Comparison of ENCODE assay signal across 1 cellular context in the genomic region with DNA sequence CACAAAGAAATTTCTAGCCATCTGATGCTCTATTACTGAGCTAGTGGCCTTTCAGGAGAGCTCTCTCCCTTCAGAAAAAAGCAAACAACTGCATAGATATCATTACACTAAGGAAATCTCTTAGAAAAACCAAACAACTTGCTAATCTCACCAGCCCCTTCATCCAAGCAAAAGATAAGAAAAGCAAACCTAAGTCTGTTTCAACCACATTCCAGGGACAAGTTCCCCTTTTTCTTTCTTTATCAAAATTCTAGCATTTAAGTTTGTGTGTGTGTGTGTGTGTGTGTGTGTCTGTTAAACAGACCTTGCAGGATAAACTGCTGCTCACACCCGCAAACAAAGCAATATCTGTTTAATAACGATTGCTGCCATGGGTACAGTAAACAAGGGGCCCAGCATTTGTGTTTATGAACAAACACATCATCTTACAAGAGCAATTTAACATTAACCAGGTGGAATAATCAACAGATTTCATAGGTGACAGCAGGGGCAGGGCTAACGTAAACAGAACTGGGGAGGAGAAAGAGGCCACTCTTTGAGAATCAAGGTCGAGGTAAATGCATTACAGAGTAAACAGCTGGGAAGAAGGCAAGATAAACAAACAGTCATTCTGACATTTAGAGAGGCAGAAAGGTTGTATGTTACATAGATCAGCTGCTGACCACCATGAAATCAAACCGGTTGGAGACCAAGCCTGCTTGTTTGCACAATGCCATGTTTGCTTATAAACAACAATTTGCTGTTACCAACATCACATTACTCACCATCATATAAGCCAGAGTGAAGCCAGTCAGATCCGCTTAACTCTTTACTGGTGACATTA.
TF ChIP-seq lines count a peak whose summit lies in the region.

No MANE protein-coding gene starts in this region.

TF ChIP-seq in HepG2, 621 proteins besides CTCF, POLR2A, EP300 and RAD21 (continued from another document and continues in another):
- TF ChIP-seq, protein P1, sequence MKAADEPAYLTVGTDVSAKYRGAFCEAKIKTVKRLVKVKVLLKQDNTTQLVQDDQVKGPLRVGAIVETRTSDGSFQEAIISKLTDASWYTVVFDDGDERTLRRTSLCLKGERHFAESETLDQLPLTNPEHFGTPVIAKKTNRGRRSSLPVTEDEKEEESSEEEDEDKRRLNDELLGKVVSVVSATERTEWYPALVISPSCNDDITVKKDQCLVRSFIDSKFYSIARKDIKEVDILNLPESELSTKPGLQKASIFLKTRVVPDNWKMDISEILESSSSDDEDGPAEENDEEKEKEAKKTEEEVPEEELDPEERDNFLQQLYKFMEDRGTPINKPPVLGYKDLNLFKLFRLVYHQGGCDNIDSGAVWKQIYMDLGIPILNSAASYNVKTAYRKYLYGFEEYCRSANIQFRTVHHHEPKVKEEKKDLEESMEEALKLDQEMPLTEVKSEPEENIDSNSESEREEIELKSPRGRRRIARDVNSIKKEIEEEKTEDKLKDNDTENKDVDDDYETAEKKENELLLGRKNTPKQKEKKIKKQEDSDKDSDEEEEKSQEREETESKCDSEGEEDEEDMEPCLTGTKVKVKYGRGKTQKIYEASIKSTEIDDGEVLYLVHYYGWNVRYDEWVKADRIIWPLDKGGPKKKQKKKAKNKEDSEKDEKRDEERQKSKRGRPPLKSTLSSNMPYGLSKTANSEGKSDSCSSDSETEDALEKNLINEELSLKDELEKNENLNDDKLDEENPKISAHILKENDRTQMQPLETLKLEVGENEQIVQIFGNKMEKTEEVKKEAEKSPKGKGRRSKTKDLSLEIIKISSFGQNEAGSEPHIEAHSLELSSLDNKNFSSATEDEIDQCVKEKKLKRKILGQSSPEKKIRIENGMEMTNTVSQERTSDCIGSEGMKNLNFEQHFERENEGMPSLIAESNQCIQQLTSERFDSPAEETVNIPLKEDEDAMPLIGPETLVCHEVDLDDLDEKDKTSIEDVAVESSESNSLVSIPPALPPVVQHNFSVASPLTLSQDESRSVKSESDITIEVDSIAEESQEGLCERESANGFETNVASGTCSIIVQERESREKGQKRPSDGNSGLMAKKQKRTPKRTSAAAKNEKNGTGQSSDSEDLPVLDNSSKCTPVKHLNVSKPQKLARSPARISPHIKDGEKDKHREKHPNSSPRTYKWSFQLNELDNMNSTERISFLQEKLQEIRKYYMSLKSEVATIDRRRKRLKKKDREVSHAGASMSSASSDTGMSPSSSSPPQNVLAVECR (CRISPR knock-in tag; IDR thresholded peaks at IDR 0.05; ENCODE audit: borderline replicate concordance) = peak; percentile 67; the same call in 1 of the 2 replicates
- TF ChIP-seq, protein P2, sequence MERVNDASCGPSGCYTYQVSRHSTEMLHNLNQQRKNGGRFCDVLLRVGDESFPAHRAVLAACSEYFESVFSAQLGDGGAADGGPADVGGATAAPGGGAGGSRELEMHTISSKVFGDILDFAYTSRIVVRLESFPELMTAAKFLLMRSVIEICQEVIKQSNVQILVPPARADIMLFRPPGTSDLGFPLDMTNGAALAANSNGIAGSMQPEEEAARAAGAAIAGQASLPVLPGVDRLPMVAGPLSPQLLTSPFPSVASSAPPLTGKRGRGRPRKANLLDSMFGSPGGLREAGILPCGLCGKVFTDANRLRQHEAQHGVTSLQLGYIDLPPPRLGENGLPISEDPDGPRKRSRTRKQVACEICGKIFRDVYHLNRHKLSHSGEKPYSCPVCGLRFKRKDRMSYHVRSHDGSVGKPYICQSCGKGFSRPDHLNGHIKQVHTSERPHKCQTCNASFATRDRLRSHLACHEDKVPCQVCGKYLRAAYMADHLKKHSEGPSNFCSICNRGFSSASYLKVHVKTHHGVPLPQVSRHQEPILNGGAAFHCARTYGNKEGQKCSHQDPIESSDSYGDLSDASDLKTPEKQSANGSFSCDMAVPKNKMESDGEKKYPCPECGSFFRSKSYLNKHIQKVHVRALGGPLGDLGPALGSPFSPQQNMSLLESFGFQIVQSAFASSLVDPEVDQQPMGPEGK (CRISPR knock-in tag; IDR thresholded peaks at IDR 0.05) = peak; percentile 88
- TF ChIP-seq ZNF282 (IDR thresholded peaks at IDR 0.05; ENCODE audit: partially characterized antibody) (no peak), ZNF335 (CRISPR knock-in tag; IDR thresholded peaks at IDR 0.05) (0 out of 2 replicates have a peak, but pooled peaks have one; percentile 53), ARNT2 (CRISPR knock-in tag; IDR thresholded peaks at IDR 0.05; ENCODE audit: low read depth) (peak; percentile 62; the same call in 1 of the 2 replicates), ZSCAN21 (CRISPR knock-in tag; IDR thresholded peaks at IDR 0.05; ENCODE audit: borderline replicate concordance) (peak; percentile 74; the same call in 1 of the 2 replicates), TCF7 (IDR thresholded peaks at IDR 0.05; ENCODE audit: low read depth) (peak; percentile 95), SALL2 (CRISPR knock-in tag; IDR thresholded peaks at IDR 0.05) (peak; percentile 89), GABPA (IDR thresholded peaks at IDR 0.05; ENCODE audit: low read depth, low read length) (no peak), GABPA (CRISPR knock-in tag; IDR thresholded peaks at IDR 0.05; ENCODE audit: low read depth) (peak; percentile 61), MAFK (conservative IDR thresholded peaks at IDR 0.05 in 1 of 2, IDR thresholded peaks at IDR 0.05 in 1 of 2; ENCODE audit: low read length in 2 of 2) (peak in 1 of 2 experiments; percentile 12; a peak in 2 of 4 replicates), IRX3 (CRISPR knock-in tag; IDR thresholded peaks at IDR 0.05; ENCODE audit: borderline replicate concordance, low read depth) (peak; percentile 85; the same call in 1 of the 2 replicates), ADNP (CRISPR knock-in tag; IDR thresholded peaks at IDR 0.05) (no peak), THYN1 (CRISPR knock-in tag; IDR thresholded peaks at IDR 0.05; ENCODE audit: borderline replicate concordance, low read depth) (no peak), PLRG1 (conservative IDR thresholded peaks at IDR 0.05) (no peak), TCF12 (IDR thresholded peaks at IDR 0.05) (no peak), TCF12 (CRISPR knock-in tag; IDR thresholded peaks at IDR 0.05) (peak; percentile 96), ZNF501 (CRISPR knock-in tag; IDR thresholded peaks at IDR 0.05) (no peak), ERF (CRISPR knock-in tag; IDR thresholded peaks at IDR 0.05) (peak; percentile 91), ZNF30 (CRISPR knock-in tag; IDR thresholded peaks at IDR 0.05) (no peak), ZNF350 (CRISPR knock-in tag; IDR thresholded peaks at IDR 0.05; ENCODE audit: borderline replicate concordance, low read depth) (no peak; the same call in 1 of the 2 replicates), YY1 (IDR thresholded peaks at IDR 0.05; ENCODE audit: insufficient read depth, insufficient replicate concordance, low read depth, low read length) (no peak), HMG20A (CRISPR knock-in tag; IDR thresholded peaks at IDR 0.05; ENCODE audit: borderline replicate concordance) (peak; percentile 87), ZNF761 (CRISPR knock-in tag; conservative IDR thresholded peaks at IDR 0.05) (0 out of 2 replicates have a peak, but pooled peaks have one; percentile 64), ZNF484 (CRISPR knock-in tag; IDR thresholded peaks at IDR 0.05; ENCODE audit: borderline replicate concordance, low read depth) (no peak), ZNF430 (CRISPR knock-in tag; IDR thresholded peaks at IDR 0.05) (peak; percentile 92), ISL2 (CRISPR knock-in tag; IDR thresholded peaks at IDR 0.05) (peak; percentile 97), RCOR2 (CRISPR knock-in tag; IDR thresholded peaks at IDR 0.05) (peak; percentile 85), SNAPC2 (CRISPR knock-in tag; IDR thresholded peaks at IDR 0.05) (peak; percentile 86; the same call in 1 of the 2 replicates), NCOR1 (IDR thresholded peaks at IDR 0.05; ENCODE audit: borderline replicate concordance, low read length) (peak; percentile 93; the same call in 1 of the 2 replicates), CCDC6 (CRISPR knock-in tag; IDR thresholded peaks at IDR 0.05) (peak; percentile 85; the same call in 1 of the 2 replicates), ZMAT3 (CRISPR knock-in tag; conservative IDR thresholded peaks at IDR 0.05) (no peak; the same call in 1 of the 2 replicates), ZBTB38 (CRISPR knock-in tag; IDR thresholded peaks at IDR 0.05) (no peak; the same call in 1 of the 2 replicates), ZNF24 (IDR thresholded peaks at IDR 0.05) (peak; percentile 41; the same call in 1 of the 2 replicates), PHF21A (CRISPR knock-in tag; IDR thresholded peaks at IDR 0.05) (peak; percentile 94), ZNF17 (CRISPR knock-in tag; IDR thresholded peaks at IDR 0.05) (no peak), NFKBIZ (CRISPR knock-in tag; IDR thresholded peaks at IDR 0.05) (no peak)
- TF ChIP-seq, protein P3, sequence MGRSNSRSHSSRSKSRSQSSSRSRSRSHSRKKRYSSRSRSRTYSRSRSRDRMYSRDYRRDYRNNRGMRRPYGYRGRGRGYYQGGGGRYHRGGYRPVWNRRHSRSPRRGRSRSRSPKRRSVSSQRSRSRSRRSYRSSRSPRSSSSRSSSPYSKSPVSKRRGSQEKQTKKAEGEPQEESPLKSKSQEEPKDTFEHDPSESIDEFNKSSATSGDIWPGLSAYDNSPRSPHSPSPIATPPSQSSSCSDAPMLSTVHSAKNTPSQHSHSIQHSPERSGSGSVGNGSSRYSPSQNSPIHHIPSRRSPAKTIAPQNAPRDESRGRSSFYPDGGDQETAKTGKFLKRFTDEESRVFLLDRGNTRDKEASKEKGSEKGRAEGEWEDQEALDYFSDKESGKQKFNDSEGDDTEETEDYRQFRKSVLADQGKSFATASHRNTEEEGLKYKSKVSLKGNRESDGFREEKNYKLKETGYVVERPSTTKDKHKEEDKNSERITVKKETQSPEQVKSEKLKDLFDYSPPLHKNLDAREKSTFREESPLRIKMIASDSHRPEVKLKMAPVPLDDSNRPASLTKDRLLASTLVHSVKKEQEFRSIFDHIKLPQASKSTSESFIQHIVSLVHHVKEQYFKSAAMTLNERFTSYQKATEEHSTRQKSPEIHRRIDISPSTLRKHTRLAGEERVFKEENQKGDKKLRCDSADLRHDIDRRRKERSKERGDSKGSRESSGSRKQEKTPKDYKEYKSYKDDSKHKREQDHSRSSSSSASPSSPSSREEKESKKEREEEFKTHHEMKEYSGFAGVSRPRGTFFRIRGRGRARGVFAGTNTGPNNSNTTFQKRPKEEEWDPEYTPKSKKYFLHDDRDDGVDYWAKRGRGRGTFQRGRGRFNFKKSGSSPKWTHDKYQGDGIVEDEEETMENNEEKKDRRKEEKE (IDR thresholded peaks at IDR 0.05) = no peak
- TF ChIP-seq, protein P4, sequence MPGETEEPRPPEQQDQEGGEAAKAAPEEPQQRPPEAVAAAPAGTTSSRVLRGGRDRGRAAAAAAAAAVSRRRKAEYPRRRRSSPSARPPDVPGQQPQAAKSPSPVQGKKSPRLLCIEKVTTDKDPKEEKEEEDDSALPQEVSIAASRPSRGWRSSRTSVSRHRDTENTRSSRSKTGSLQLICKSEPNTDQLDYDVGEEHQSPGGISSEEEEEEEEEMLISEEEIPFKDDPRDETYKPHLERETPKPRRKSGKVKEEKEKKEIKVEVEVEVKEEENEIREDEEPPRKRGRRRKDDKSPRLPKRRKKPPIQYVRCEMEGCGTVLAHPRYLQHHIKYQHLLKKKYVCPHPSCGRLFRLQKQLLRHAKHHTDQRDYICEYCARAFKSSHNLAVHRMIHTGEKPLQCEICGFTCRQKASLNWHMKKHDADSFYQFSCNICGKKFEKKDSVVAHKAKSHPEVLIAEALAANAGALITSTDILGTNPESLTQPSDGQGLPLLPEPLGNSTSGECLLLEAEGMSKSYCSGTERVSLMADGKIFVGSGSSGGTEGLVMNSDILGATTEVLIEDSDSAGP (CRISPR knock-in tag; IDR thresholded peaks at IDR 0.05; ENCODE audit: borderline replicate concordance) = no peak; the same call in 1 of the 2 replicates
- TF ChIP-seq, protein P5, sequence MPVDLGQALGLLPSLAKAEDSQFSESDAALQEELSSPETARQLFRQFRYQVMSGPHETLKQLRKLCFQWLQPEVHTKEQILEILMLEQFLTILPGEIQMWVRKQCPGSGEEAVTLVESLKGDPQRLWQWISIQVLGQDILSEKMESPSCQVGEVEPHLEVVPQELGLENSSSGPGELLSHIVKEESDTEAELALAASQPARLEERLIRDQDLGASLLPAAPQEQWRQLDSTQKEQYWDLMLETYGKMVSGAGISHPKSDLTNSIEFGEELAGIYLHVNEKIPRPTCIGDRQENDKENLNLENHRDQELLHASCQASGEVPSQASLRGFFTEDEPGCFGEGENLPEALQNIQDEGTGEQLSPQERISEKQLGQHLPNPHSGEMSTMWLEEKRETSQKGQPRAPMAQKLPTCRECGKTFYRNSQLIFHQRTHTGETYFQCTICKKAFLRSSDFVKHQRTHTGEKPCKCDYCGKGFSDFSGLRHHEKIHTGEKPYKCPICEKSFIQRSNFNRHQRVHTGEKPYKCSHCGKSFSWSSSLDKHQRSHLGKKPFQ (CRISPR knock-in tag; IDR thresholded peaks at IDR 0.05; ENCODE audit: insufficient replicate concordance) = peak; percentile 94
- TF ChIP-seq, protein P6, sequence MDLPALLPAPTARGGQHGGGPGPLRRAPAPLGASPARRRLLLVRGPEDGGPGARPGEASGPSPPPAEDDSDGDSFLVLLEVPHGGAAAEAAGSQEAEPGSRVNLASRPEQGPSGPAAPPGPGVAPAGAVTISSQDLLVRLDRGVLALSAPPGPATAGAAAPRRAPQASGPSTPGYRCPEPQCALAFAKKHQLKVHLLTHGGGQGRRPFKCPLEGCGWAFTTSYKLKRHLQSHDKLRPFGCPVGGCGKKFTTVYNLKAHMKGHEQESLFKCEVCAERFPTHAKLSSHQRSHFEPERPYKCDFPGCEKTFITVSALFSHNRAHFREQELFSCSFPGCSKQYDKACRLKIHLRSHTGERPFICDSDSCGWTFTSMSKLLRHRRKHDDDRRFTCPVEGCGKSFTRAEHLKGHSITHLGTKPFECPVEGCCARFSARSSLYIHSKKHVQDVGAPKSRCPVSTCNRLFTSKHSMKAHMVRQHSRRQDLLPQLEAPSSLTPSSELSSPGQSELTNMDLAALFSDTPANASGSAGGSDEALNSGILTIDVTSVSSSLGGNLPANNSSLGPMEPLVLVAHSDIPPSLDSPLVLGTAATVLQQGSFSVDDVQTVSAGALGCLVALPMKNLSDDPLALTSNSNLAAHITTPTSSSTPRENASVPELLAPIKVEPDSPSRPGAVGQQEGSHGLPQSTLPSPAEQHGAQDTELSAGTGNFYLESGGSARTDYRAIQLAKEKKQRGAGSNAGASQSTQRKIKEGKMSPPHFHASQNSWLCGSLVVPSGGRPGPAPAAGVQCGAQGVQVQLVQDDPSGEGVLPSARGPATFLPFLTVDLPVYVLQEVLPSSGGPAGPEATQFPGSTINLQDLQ (CRISPR knock-in tag; IDR thresholded peaks at IDR 0.05) = no peak
- TF ChIP-seq, protein P7, sequence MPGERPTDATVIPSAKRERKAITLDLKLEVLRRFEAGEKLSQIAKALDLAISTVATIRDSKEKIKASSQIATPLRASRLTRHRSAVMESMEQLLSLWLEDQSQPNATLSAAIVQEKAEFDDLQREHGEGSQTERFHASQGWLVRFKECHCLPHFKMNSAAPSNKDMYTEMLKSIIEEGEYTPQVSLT (CRISPR knock-in tag; IDR thresholded peaks at IDR 0.05; ENCODE audit: borderline replicate concordance, low read depth) = no peak
- TF ChIP-seq, protein P8, sequence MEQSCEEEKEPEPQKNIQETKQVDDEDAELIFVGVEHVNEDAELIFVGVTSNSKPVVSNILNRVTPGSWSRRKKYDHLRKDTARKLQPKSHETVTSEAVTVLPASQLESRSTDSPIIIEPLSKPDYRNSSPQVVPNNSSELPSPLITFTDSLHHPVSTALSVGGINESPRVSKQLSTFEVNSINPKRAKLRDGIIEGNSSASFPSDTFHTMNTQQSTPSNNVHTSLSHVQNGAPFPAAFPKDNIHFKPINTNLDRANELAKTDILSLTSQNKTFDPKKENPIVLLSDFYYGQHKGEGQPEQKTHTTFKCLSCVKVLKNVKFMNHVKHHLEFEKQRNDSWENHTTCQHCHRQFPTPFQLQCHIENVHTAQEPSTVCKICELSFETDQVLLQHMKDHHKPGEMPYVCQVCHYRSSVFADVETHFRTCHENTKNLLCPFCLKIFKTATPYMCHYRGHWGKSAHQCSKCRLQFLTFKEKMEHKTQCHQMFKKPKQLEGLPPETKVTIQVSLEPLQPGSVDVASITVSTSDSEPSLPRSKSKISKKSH (CRISPR knock-in tag; IDR thresholded peaks at IDR 0.05; ENCODE audit: borderline replicate concordance) = no peak
